27 cellular contexts compared by ENCODE assay signal in genomic region chr11:114237321-114238280, GRCh38. TPM values are rescaled to one million over a fixed set of nuclear protein-coding genes. Genes with fewer than 3 reads are reported as not detected.
DNase-seq lines count a peak whose midpoint lies in the region; ATAC-seq, FAIRE-seq and TF ChIP-seq lines count a peak whose summit lies in the region.
"Had no signal": no experiment of that assay in that cellular context is flagged by ENCODE, and none has a peak within 500 bp of the region (broad histone marks: within the 10 kb centered on the region; RNA-seq: fewer than 3 reads in every experiment).

No MANE protein-coding gene starts in this region.

- no peak for TF ChIP-seq POLR2A in GM18505 (IDR thresholded peaks at IDR 0.05; ENCODE audit: borderline replicate concordance, extremely low read depth, insufficient read depth, insufficient read length)

- intact Hi-C loops in activated CD8-positive, alpha-beta T cell treated with anti-CD3 and anti-CD28 coated beads for 36 hours (cut with micrococcal nuclease) = no loop called here

- no peaks in the 10 kb centered on the region for H3K36me3 Mint-ChIP-seq in activated CD8-positive, alpha-beta T cell treated with anti-CD3 and anti-CD28 coated beads, Interleukin-2, amount 10 ng/mL, durations not matched to agents 7 days and 5 days (ENCODE audit: low read depth)
- no peaks in the 10 kb centered on the region for H3K36me3 Mint-ChIP-seq in activated CD8-positive, alpha-beta T cell treated with anti-CD3 and anti-CD28 coated beads for 36 hours (ENCODE audit: low read depth)
- H3K36me3 Mint-ChIP-seq in stimulated activated effector memory CD8-positive, alpha-beta T cell treated with anti-CD3 and anti-CD28 coated beads, Interleukin-12 subunit alpha, Interleukin-12 subunit beta, amount 100 ng/mL, for 72 hours = peaks cover 51% of the 10 kb centered on the region

- no peaks in the 10 kb centered on the region for H3K27me3 ChIP-seq in bronchial epithelial cell (ENCODE audit: control insufficient read depth, insufficient read depth, low read length)
- H3K27me3 ChIP-seq: hepatocyte had no signal

- peaks cover 1% of the 10 kb centered on the region for H3K36me3 ChIP-seq in bronchial epithelial cell (ENCODE audit: control insufficient read depth, insufficient read depth, low read length)

- CTCF ChIA-PET in activated CD8-positive, alpha-beta T cell treated with anti-CD3 and anti-CD28 coated beads, Interleukin-2, amount 10 ng/mL, durations not matched to agents 7 days and 5 days (lab: Charles Lee) = interaction anchor here (1.5 to 7.5 kb wide), 2 partner anchors 24 to 58 kb away, joined by 4 to 37 read pairs; no protein-coding TSS in a partner anchor
- CTCF ChIA-PET in activated CD8-positive, alpha-beta T cell treated with anti-CD3 and anti-CD28 coated beads for 36 hours (lab: Charles Lee) = interaction anchor here (0.7 to 1.5 kb wide), 2 partner anchors 24 kb away, joined by 4 to 7 read pairs; no protein-coding TSS in a partner anchor

- peak overlapping the region; percentile 3 for H3K27ac Mint-ChIP-seq in activated CD8-positive, alpha-beta T cell treated with anti-CD3 and anti-CD28 coated beads, Interleukin-2, amount 10 ng/mL, durations not matched to agents 7 days and 5 days
- no peak overlapping the region for H3K27ac Mint-ChIP-seq in activated CD8-positive, alpha-beta T cell treated with anti-CD3 and anti-CD28 coated beads for 36 hours
- peak overlapping the region; percentile 73 for H3K27ac Mint-ChIP-seq in stimulated activated effector memory CD8-positive, alpha-beta T cell treated with anti-CD3 and anti-CD28 coated beads, Interleukin-12 subunit alpha, Interleukin-12 subunit beta, amount 100 ng/mL, for 72 hours
- H3K27ac Mint-ChIP-seq: activated CD4-positive, alpha-beta T cell treated with anti-CD3 and anti-CD28 coated beads for 36 hours; activated naive CD8-positive, alpha-beta T cell treated with anti-CD3 and anti-CD28 coated beads, Interleukin-2, amount 50 U/mL, for 24 hours had no signal

- ATAC-seq in activated CD8-positive, alpha-beta T cell treated with anti-CD3 and anti-CD28 coated beads, Interleukin-2, amount 10 ng/mL, durations not matched to agents 7 days and 5 days = no peak
- no peak for ATAC-seq in activated CD8-positive, alpha-beta T cell treated with anti-CD3 and anti-CD28 coated beads for 36 hours
- no peak for ATAC-seq in stimulated activated effector memory CD8-positive, alpha-beta T cell treated with anti-CD3 and anti-CD28 coated beads, Interleukin-12 subunit alpha, Interleukin-12 subunit beta, amount 100 ng/mL, for 72 hours
- no peak for ATAC-seq in GM18505 (IDR thresholded peaks at IDR 0.05; ENCODE audit: unreplicated experiment)
- ATAC-seq: activated CD4-positive, alpha-beta T cell treated with anti-CD3 and anti-CD28 coated beads for 36 hours; activated naive CD8-positive, alpha-beta T cell treated with anti-CD3 and anti-CD28 coated beads, Interleukin-2, amount 50 U/mL, for 24 hours had no signal

- no peak for DNase-seq in activated CD8-positive, alpha-beta T cell treated with anti-CD3 and anti-CD28 coated beads, Interleukin-2, amount 10 ng/mL, durations not matched to agents 7 days and 5 days
- no peak for DNase-seq in activated CD8-positive, alpha-beta T cell treated with anti-CD3 and anti-CD28 coated beads for 36 hours
- DNase-seq in bronchial epithelial cell (ENCODE audit: low read depth) (no peak), myocyte (ENCODE audit: low read depth) (peak; percentile 54), nucleus accumbens (lab: John Stamatoyannopoulos, UW) (no peak), GM03348 (ENCODE audit: low spot score) (no peak)
- no peak for DNase-seq in stimulated activated effector memory CD8-positive, alpha-beta T cell treated with anti-CD3 and anti-CD28 coated beads, Interleukin-12 subunit alpha, Interleukin-12 subunit beta, amount 100 ng/mL, for 72 hours (ENCODE audit: low spot score in 2 of 2)
- DNase-seq: activated CD4-positive, alpha-beta T cell treated with anti-CD3 and anti-CD28 coated beads for 36 hours; activated gamma-delta T cell treated with Interleukin-2 at 50 U/mL for 16 hours; activated naive CD8-positive, alpha-beta T cell treated with anti-CD3 and anti-CD28 coated beads, Interleukin-2, amount 50 U/mL, for 24 hours; activated T-cell treated with anti-CD3 and anti-CD28 coated beads, Interleukin-2, amount 50 U/mL, for 1 hour; DND-41; effector memory CD4-positive, alpha-beta T cell; mesenchymal stem cell; NCI-H146; NCI-H2107; NCI-H446 treated with DMSO at 0.1 percent for 48 hours; stimulated activated CD4-positive, alpha-beta T cell treated with anti-CD3 and anti-CD28 coated beads, Interleukin-12 subunit alpha, Interleukin-12 subunit beta, amount 100 ng/mL, for 4 hours; stimulated activated CD4-positive, alpha-beta T cell treated with anti-CD3 and anti-CD28 coated beads, Interleukin-4, amount 100 ng/mL, for 1 hour; substantia nigra had no signal

- H3K9me3 Mint-ChIP-seq in activated CD8-positive, alpha-beta T cell treated with anti-CD3 and anti-CD28 coated beads, Interleukin-2, amount 10 ng/mL, durations not matched to agents 7 days and 5 days (ENCODE audit: insufficient read depth) = no peaks in the 10 kb centered on the region
- H3K9me3 Mint-ChIP-seq in activated CD8-positive, alpha-beta T cell treated with anti-CD3 and anti-CD28 coated beads for 36 hours = no peaks in the 10 kb centered on the region
- H3K9me3 Mint-ChIP-seq in stimulated activated effector memory CD8-positive, alpha-beta T cell treated with anti-CD3 and anti-CD28 coated beads, Interleukin-12 subunit alpha, Interleukin-12 subunit beta, amount 100 ng/mL, for 72 hours = no peaks in the 10 kb centered on the region
- H3K9me3 Mint-ChIP-seq: activated naive CD8-positive, alpha-beta T cell treated with anti-CD3 and anti-CD28 coated beads, Interleukin-2, amount 50 U/mL, for 24 hours had no signal

- peak; percentile 28 for FAIRE-seq in bronchial epithelial cell (lab: Jason Lieb, UNC)
- FAIRE-seq: frontal cortex had no signal

- H3K4me1 Mint-ChIP-seq in activated CD8-positive, alpha-beta T cell treated with anti-CD3 and anti-CD28 coated beads, Interleukin-2, amount 10 ng/mL, durations not matched to agents 7 days and 5 days (ENCODE audit: low read depth) = no peaks in the 10 kb centered on the region
- H3K4me1 Mint-ChIP-seq in activated CD8-positive, alpha-beta T cell treated with anti-CD3 and anti-CD28 coated beads for 36 hours (ENCODE audit: low read depth) = peaks cover 1% of the 10 kb centered on the region
- H3K4me1 Mint-ChIP-seq in stimulated activated effector memory CD8-positive, alpha-beta T cell treated with anti-CD3 and anti-CD28 coated beads, Interleukin-12 subunit alpha, Interleukin-12 subunit beta, amount 100 ng/mL, for 72 hours = peaks cover 27% of the 10 kb centered on the region
- H3K4me1 Mint-ChIP-seq: activated CD4-positive, alpha-beta T cell treated with anti-CD3 and anti-CD28 coated beads for 36 hours; activated naive CD8-positive, alpha-beta T cell treated with anti-CD3 and anti-CD28 coated beads, Interleukin-2, amount 50 U/mL, for 24 hours had no signal

- POLR2A ChIA-PET in activated CD8-positive, alpha-beta T cell treated with anti-CD3 and anti-CD28 coated beads, Interleukin-2, amount 10 ng/mL, durations not matched to agents 7 days and 5 days (lab: Charles Lee) = no interaction called here
- POLR2A ChIA-PET in activated CD8-positive, alpha-beta T cell treated with anti-CD3 and anti-CD28 coated beads for 36 hours (lab: Charles Lee) = no interaction called here

- H3K4me3 Mint-ChIP-seq in activated CD8-positive, alpha-beta T cell treated with anti-CD3 and anti-CD28 coated beads, Interleukin-2, amount 10 ng/mL, durations not matched to agents 7 days and 5 days = no peak overlapping the region
- H3K4me3 Mint-ChIP-seq in activated CD8-positive, alpha-beta T cell treated with anti-CD3 and anti-CD28 coated beads for 36 hours = no peak overlapping the region
- no peak overlapping the region for H3K4me3 Mint-ChIP-seq in stimulated activated effector memory CD8-positive, alpha-beta T cell treated with anti-CD3 and anti-CD28 coated beads, Interleukin-12 subunit alpha, Interleukin-12 subunit beta, amount 100 ng/mL, for 72 hours
- H3K4me3 Mint-ChIP-seq: activated CD4-positive, alpha-beta T cell treated with anti-CD3 and anti-CD28 coated beads for 36 hours; activated naive CD8-positive, alpha-beta T cell treated with anti-CD3 and anti-CD28 coated beads, Interleukin-2, amount 50 U/mL, for 24 hours had no signal

- H3K4me3 ChIP-seq in bronchial epithelial cell (ENCODE audit: low read depth, low read length) = no peak overlapping the region
- H3K4me3 ChIP-seq: coronary artery, hepatocyte had no signal

- no peak for TF ChIP-seq CTCF in activated CD8-positive, alpha-beta T cell treated with anti-CD3 and anti-CD28 coated beads for 36 hours (IDR thresholded peaks at IDR 0.05)
- no peak for TF ChIP-seq CTCF in bronchial epithelial cell (IDR thresholded peaks at IDR 0.05; ENCODE audit: insufficient read depth, low read length, severe bottlenecking)

- peaks cover 34% of the 10 kb centered on the region for H3K27me3 Mint-ChIP-seq in activated CD8-positive, alpha-beta T cell treated with anti-CD3 and anti-CD28 coated beads, Interleukin-2, amount 10 ng/mL, durations not matched to agents 7 days and 5 days (ENCODE audit: low read depth)
- H3K27me3 Mint-ChIP-seq in activated CD8-positive, alpha-beta T cell treated with anti-CD3 and anti-CD28 coated beads for 36 hours = no peaks in the 10 kb centered on the region
- H3K27me3 Mint-ChIP-seq: activated naive CD8-positive, alpha-beta T cell treated with anti-CD3 and anti-CD28 coated beads, Interleukin-2, amount 50 U/mL, for 24 hours had no signal

RNA-seq across cellular contexts. Expression of gene NNMT, which starts 58.6 kb away (rescaled TPM):
- total RNA-seq in activated CD8-positive, alpha-beta T cell treated with anti-CD3 and anti-CD28 coated beads, Interleukin-2, amount 10 ng/mL, durations not matched to agents 7 days and 5 days = not detected
- not detected for total RNA-seq in activated CD8-positive, alpha-beta T cell treated with anti-CD3 and anti-CD28 coated beads for 36 hours
- total RNA-seq in bronchial epithelial cell (0.38 and 11.6 TPM in 2 replicates), myocyte (921 and 1,107 TPM in 2 replicates)
- 2,128 TPM for polyA plus RNA-seq in myocyte (2012)
- total RNA-seq: activated CD4-positive, alpha-beta T cell treated with anti-CD3 and anti-CD28 coated beads for 36 hours; activated CD8-positive, alpha-beta memory T cell treated with anti-CD3 and anti-CD28 coated beads for 36 hours; OCI-LY7; T-helper 2 cell treated with Interferon-gamma antibody and Interleukin-4, amounts not matched to agents 100 ng/mL and 5 ng/mL, for 36 hours had no signal

Comparison
In these comparisons a context has a peak if more than half of its experiments do, and no peak if none do; other contexts are left out.
1. RNA of gene NNMT, which starts 58.6 kb away (total RNA-seq): 921 to 1,107 TPM in myocyte; 0.38 to 11.6 TPM in bronchial epithelial cell, not detected in activated CD8-positive, alpha-beta T cell treated with anti-CD3 and anti-CD28 coated beads, Interleukin-2, amount 10 ng/mL, durations not matched to agents 7 days and 5 days and not detected in activated CD8-positive, alpha-beta T cell treated with anti-CD3 and anti-CD28 coated beads for 36 hours; every median in the first group is over 10 times any median in the second.